1 cellular context compared by ENCODE assay signal in genomic region chr12:49297695-49298060, GRCh38.
TF ChIP-seq lines count a peak whose summit lies in the region.

No MANE protein-coding gene starts in this region.

TF ChIP-seq in GM12878, 131 proteins besides CTCF, POLR2A, EP300 and RAD21:
- TF ChIP-seq MYB (IDR thresholded peaks at IDR 0.05; ENCODE audit: borderline replicate concordance, low read depth, low read length), result no peak
- TF ChIP-seq NR2F1 (conservative IDR thresholded peaks at IDR 0.05), result no peak
- no peak for TF ChIP-seq IRF5 (IDR thresholded peaks at IDR 0.05; ENCODE audit: borderline replicate concordance)
- no peak for TF ChIP-seq MTA2 (IDR thresholded peaks at IDR 0.05; ENCODE audit: low read depth)
- TF ChIP-seq MLLT1 (IDR thresholded peaks at IDR 0.05), result no peak
- no peak for TF ChIP-seq ESRRA (IDR thresholded peaks at IDR 0.05; ENCODE audit: low read length)
- no peak for TF ChIP-seq ETV6 (conservative IDR thresholded peaks at IDR 0.05 in 1 of 2, IDR thresholded peaks at IDR 0.05 in 1 of 2; ENCODE audit: borderline replicate concordance in 1 of 2, low read depth in 1 of 2)
- TF ChIP-seq ZNF217 (IDR thresholded peaks at IDR 0.05), result no peak
- TF ChIP-seq SPI1 (IDR thresholded peaks at IDR 0.05; ENCODE audit: borderline replicate concordance, insufficient read depth, low read depth, low read length), result no peak
- TF ChIP-seq HSF1 (IDR thresholded peaks at IDR 0.05; ENCODE audit: low read depth, low read length), result no peak
- TF ChIP-seq E2F8 (IDR thresholded peaks at IDR 0.05; ENCODE audit: low read depth, partially characterized antibody), result no peak
- TF ChIP-seq SUZ12 (IDR thresholded peaks at IDR 0.05; ENCODE audit: unreplicated experiment), result no peak
- TF ChIP-seq YBX1 (IDR thresholded peaks at IDR 0.05), result no peak
- TF ChIP-seq CEBPB (IDR thresholded peaks at IDR 0.05; ENCODE audit: borderline replicate concordance in 1 of 2, low read depth in 2 of 2, low read length in 2 of 2), result no peak
- no peak for TF ChIP-seq BMI1 (IDR thresholded peaks at IDR 0.05; ENCODE audit: borderline replicate concordance)
- TF ChIP-seq TCF7 (IDR thresholded peaks at IDR 0.05; ENCODE audit: borderline replicate concordance), result no peak
